1 cellular context compared by ENCODE assay signal in genomic region chr10:82564353-82565218, GRCh38.
TF ChIP-seq lines count a peak whose summit lies in the region.

No MANE protein-coding gene starts in this region.

TF ChIP-seq in GM23338, 12 proteins besides CTCF, POLR2A, EP300 and RAD21 (continued from another document):
- TF ChIP-seq, protein P1, sequence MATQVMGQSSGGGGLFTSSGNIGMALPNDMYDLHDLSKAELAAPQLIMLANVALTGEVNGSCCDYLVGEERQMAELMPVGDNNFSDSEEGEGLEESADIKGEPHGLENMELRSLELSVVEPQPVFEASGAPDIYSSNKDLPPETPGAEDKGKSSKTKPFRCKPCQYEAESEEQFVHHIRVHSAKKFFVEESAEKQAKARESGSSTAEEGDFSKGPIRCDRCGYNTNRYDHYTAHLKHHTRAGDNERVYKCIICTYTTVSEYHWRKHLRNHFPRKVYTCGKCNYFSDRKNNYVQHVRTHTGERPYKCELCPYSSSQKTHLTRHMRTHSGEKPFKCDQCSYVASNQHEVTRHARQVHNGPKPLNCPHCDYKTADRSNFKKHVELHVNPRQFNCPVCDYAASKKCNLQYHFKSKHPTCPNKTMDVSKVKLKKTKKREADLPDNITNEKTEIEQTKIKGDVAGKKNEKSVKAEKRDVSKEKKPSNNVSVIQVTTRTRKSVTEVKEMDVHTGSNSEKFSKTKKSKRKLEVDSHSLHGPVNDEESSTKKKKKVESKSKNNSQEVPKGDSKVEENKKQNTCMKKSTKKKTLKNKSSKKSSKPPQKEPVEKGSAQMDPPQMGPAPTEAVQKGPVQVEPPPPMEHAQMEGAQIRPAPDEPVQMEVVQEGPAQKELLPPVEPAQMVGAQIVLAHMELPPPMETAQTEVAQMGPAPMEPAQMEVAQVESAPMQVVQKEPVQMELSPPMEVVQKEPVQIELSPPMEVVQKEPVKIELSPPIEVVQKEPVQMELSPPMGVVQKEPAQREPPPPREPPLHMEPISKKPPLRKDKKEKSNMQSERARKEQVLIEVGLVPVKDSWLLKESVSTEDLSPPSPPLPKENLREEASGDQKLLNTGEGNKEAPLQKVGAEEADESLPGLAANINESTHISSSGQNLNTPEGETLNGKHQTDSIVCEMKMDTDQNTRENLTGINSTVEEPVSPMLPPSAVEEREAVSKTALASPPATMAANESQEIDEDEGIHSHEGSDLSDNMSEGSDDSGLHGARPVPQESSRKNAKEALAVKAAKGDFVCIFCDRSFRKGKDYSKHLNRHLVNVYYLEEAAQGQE (IDR thresholded peaks at IDR 0.05; ENCODE audit: unreplicated experiment): no peak
- TF ChIP-seq JUNB (IDR thresholded peaks at IDR 0.05; ENCODE audit: unreplicated experiment) (no peak), STAT1 (IDR thresholded peaks at IDR 0.05; ENCODE audit: unreplicated experiment) (no peak), NANOG (IDR thresholded peaks at IDR 0.05; ENCODE audit: borderline replicate concordance) (no peak), ZNF331 (CRISPR knock-in tag; IDR thresholded peaks at IDR 0.05; ENCODE audit: low read depth) (no peak), ZNF114 (CRISPR knock-in tag; IDR thresholded peaks at IDR 0.05) (no peak), ZNF462 (CRISPR knock-in tag; IDR thresholded peaks at IDR 0.05) (no peak), EZH2 (IDR thresholded peaks at IDR 0.05; ENCODE audit: low read depth, unreplicated experiment) (no peak), EZH2phosphoT487 (IDR thresholded peaks at IDR 0.05; ENCODE audit: unreplicated experiment) (no peak), CREB1 (CRISPR knock-in tag; IDR thresholded peaks at IDR 0.05; ENCODE audit: low read depth) (no peak)
- TF ChIP-seq, protein P2, sequence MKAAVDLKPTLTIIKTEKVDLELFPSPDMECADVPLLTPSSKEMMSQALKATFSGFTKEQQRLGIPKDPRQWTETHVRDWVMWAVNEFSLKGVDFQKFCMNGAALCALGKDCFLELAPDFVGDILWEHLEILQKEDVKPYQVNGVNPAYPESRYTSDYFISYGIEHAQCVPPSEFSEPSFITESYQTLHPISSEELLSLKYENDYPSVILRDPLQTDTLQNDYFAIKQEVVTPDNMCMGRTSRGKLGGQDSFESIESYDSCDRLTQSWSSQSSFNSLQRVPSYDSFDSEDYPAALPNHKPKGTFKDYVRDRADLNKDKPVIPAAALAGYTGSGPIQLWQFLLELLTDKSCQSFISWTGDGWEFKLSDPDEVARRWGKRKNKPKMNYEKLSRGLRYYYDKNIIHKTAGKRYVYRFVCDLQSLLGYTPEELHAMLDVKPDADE (IDR thresholded peaks at IDR 0.05): no peak
